Comparison of ENCODE assay signal across 8 cellular contexts in the genomic region with DNA sequence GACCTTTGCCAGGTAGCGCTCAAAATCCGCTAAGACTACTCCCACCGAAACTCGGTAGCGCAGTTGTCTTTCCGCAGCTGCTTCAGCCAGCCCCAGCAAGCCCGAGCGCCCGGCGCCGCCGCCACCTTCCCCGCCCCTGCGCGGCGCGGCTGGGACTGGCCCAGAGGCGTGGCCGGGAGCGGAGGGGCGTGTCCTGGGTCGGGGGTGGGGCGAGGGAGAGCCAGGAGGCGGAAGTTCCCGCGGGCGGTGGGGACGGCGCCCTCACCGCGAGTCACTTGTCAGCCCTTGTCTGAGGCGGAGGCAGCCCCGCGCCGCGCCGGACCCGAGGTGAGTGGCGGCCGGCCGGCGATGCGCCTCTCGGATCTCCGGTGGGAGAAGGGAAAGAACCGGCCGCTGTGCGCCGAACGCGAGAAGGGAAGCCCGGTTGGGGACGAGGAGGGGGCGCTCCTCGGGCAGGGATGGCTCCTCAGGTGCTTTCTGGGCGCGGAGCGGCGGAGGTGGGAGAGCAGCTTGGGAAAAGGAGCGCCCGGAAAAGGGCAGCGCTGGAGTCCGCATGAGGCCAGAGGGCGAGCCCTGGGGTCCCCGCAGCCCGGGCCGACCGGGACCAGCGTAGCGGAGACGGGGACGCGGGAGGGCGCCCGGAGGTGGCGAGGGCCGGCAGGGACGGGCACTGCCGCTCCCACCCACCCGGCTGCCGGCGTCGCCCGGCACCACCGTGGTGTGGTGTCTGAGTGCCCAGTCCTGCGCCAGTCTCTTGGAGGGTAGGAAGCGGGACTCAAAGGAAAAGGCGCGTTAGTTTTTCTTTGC. TPM values are rescaled to one million over a fixed set of nuclear protein-coding genes. Genes with fewer than 3 reads are reported as not detected.
A peak's percentile ranks its signal among the peaks of the same experiment; 100 is the strongest.
DNase-seq lines count a peak whose midpoint lies in the region; ATAC-seq and TF ChIP-seq lines count a peak whose summit lies in the region.

A gene with protein sequence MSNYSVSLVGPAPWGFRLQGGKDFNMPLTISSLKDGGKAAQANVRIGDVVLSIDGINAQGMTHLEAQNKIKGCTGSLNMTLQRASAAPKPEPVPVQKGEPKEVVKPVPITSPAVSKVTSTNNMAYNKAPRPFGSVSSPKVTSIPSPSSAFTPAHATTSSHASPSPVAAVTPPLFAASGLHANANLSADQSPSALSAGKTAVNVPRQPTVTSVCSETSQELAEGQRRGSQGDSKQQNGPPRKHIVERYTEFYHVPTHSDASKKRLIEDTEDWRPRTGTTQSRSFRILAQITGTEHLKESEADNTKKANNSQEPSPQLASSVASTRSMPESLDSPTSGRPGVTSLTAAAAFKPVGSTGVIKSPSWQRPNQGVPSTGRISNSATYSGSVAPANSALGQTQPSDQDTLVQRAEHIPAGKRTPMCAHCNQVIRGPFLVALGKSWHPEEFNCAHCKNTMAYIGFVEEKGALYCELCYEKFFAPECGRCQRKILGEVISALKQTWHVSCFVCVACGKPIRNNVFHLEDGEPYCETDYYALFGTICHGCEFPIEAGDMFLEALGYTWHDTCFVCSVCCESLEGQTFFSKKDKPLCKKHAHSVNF (plus strand): TSS at position 274 of the 807 bp plus-strand sequence. CDS start 3,347 bp downstream, outside the sequence.

- CTCF ChIA-PET in activated CD4-positive, alpha-beta T cell treated with anti-CD3 and anti-CD28 coated beads for 36 hours (lab: Charles Lee) = interaction anchor here (0.8 to 1.5 kb wide), 4 partner anchors 45 to 145 kb away, joined by 3 to 4 read pairs (median 4); no protein-coding TSS in a partner anchor

- peaks cover 10% of the 10 kb centered on the region for H3K27me3 Mint-ChIP-seq in activated CD4-positive, alpha-beta T cell treated with anti-CD3 and anti-CD28 coated beads for 36 hours

- TF ChIP-seq CTCF in choroid plexus epithelial cell (conservative IDR thresholded peaks at IDR 0.05; ENCODE audit: low read depth, low read length) = no peak

- no peaks in the 10 kb centered on the region for H3K9me3 Mint-ChIP-seq in activated CD4-positive, alpha-beta T cell treated with anti-CD3 and anti-CD28 coated beads for 36 hours (ENCODE audit: low read depth)

- ATAC-seq in GM19023 (IDR thresholded peaks at IDR 0.05; ENCODE audit: unreplicated experiment) (peak; percentile 94), HG03196 (IDR thresholded peaks at IDR 0.05; ENCODE audit: unreplicated experiment) (peak; percentile 93)
- ATAC-seq in activated CD4-positive, alpha-beta T cell treated with anti-CD3 and anti-CD28 coated beads for 36 hours = peak; percentile 96

- POLR2A ChIA-PET in activated CD4-positive, alpha-beta T cell treated with anti-CD3 and anti-CD28 coated beads for 36 hours (lab: Charles Lee) = interaction anchor here (0.5 to 0.7 kb wide), 2 partner anchors 11 to 14 kb away, joined by 4 to 5 read pairs; no protein-coding TSS in a partner anchor

- H3K4me1 Mint-ChIP-seq in activated CD4-positive, alpha-beta T cell treated with anti-CD3 and anti-CD28 coated beads for 36 hours = peaks cover 23% of the 10 kb centered on the region

- peak; percentile 96 for DNase-seq in AG20443 (ENCODE audit: low spot score)
- peak; percentile 78 for DNase-seq in NCI-H446 treated with DMSO at 0.1 percent for 48 hours (lab: John Stamatoyannopoulos, UW)
- peak; percentile 94 for DNase-seq in activated CD4-positive, alpha-beta T cell treated with anti-CD3 and anti-CD28 coated beads for 36 hours
- DNase-seq in choroid plexus epithelial cell (ENCODE audit: low read depth) = peak; percentile 92
- peak; percentile 85 to 86 for DNase-seq in stimulated activated CD4-positive, alpha-beta T cell treated with anti-CD3 and anti-CD28 coated beads, Interleukin-1b, Interleukin-23, amount 100 ng/mL, for 4 hours (ENCODE audit: low read depth in 2 of 2)

- peak within 1 kb of the TSS; percentile 84 for H3K4me3 Mint-ChIP-seq in activated CD4-positive, alpha-beta T cell treated with anti-CD3 and anti-CD28 coated beads for 36 hours

- peak within 1 kb of the TSS; percentile 87 for H3K4me3 ChIP-seq in choroid plexus epithelial cell (ENCODE audit: low read depth, low read length)

- H3K27ac ChIP-seq in layer of hippocampus (ENCODE audit: low read depth, low read length) = peak within 1 kb of the TSS; percentile 83

- intact Hi-C loops in activated CD4-positive, alpha-beta T cell treated with anti-CD3 and anti-CD28 coated beads for 36 hours (cut with DNase I, micrococcal nuclease) = loop anchor here (1.0 to 5.0 kb wide), 6 partner anchors 45 to 245 kb away; a partner anchor contains a TSS

- H3K27me3 ChIP-seq in layer of hippocampus (ENCODE audit: control insufficient read depth, insufficient read depth, low read length) = no peaks in the 10 kb centered on the region

- peaks cover 6% of the 10 kb centered on the region for H3K36me3 Mint-ChIP-seq in activated CD4-positive, alpha-beta T cell treated with anti-CD3 and anti-CD28 coated beads for 36 hours (ENCODE audit: low read depth)

- H3K27ac Mint-ChIP-seq in activated CD4-positive, alpha-beta T cell treated with anti-CD3 and anti-CD28 coated beads for 36 hours = peak within 1 kb of the TSS; percentile 61

RNA-seq across cellular contexts. Expression of the gene that starts here (rescaled TPM):
- total RNA-seq in activated CD4-positive, alpha-beta T cell treated with anti-CD3 and anti-CD28 coated beads for 36 hours = 10 to 100 TPM; 25.9 to 34.3 TPM

Comparison
In these comparisons a context has a peak if more than half of its experiments do, and no peak if none do; other contexts are left out.
1. Peak in every context shown above with its lines: DNase-seq, ATAC-seq, H3K4me3 ChIP-seq and H3K27ac ChIP-seq.